ENCODE assay signal across 15 cellular contexts in genomic region chr16:48564544-48565444, GRCh38.
"Had no signal": no experiment of that assay in that cellular context is flagged by ENCODE, and none has a peak within 500 bp of the region (broad histone marks: within the 10 kb centered on the region; RNA-seq: fewer than 3 reads in every experiment).

No MANE protein-coding gene starts in this region.

- H3K4me3 Mint-ChIP-seq: neural crest cell had no signal

- FAIRE-seq: kidney had no signal

- H3K36me3 ChIP-seq: breast epithelium, thoracic aorta had no signal

- H3K27ac ChIP-seq: breast epithelium, foreskin keratinocyte, psoas muscle, thoracic aorta had no signal

- DNase-seq: activated CD4-positive, alpha-beta T cell treated with anti-CD3 and anti-CD28 coated beads, Interleukin-2, amount 50 U/mL, for 1 hour; activated gamma-delta T cell; aorta; cerebellar nuclear complex; effector memory CD4-positive, alpha-beta T cell; foreskin keratinocyte; glutamatergic neuron; hypothalamus; kidney; mesendoderm; psoas muscle; SW 1271 had no signal

- H3K4me1 ChIP-seq: breast epithelium, foreskin keratinocyte had no signal

- H3K4me3 ChIP-seq: breast epithelium, psoas muscle, thoracic aorta had no signal

- H3K9me3 ChIP-seq: breast epithelium, psoas muscle, thoracic aorta had no signal

- H3K27me3 ChIP-seq: breast epithelium, foreskin keratinocyte had no signal
